ENCODE assay signal across 8 cellular contexts in the genomic region with DNA sequence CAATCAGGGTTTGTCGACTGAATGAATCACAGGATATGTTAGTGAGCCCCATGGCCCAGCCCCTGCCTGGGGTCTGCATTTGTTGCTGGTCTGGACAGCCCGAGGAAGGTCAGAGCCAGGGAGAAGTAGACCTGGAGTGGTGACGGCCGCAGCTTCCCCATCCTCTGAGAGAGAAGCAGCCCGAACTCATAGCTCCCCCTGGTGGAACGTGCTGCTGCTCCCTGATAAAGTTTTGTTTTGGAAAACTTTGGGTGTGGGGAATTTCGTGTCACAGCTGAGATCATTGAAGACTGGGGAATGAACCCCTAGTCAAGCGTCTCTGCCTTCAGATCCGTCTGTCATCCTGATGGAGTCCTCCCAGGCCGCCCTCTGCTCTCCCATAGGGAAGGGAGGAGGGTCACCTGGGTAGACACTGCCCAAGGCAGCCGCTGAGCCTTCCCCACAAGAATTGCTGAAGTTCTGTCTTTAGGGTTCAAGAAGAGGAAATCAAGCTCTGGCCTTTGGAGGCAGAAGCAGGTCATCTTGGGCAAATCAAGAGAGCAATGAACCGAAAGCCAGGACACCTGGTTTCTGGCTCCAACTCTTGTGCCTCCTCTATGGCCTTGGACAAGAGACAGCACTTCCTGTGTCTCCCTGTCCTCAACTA.
DNase-seq lines count a peak whose midpoint lies in the region; ATAC-seq and TF ChIP-seq lines count a peak whose summit lies in the region.

No MANE protein-coding gene starts in this region.

- no peaks in the 10 kb centered on the region for H3K9me3 Mint-ChIP-seq in Caco-2 (ENCODE audit: unreplicated experiment)

- TF ChIP-seq CTCF in Caco-2 (IDR thresholded peaks at IDR 0.05; ENCODE audit: insufficient read depth in 1 of 2, low read depth in 1 of 2, low read length in 1 of 2, severe bottlenecking in 1 of 2, unreplicated experiment in 1 of 2) (peak; percentile 52 to 56), upper lobe of right lung (IDR thresholded peaks at IDR 0.05) (peak; percentile 54)

- POLR2A ChIA-PET in Caco-2 (lab: Charles Lee): no interaction called here

- no peak overlapping the region for H3K27ac Mint-ChIP-seq in Caco-2 (ENCODE audit: unreplicated experiment)

- CTCF ChIA-PET in Caco-2 (lab: Charles Lee): interaction anchor here (0.8 to 1.1 kb wide), 3 partner anchors 172 to 239 kb away, joined by 3 to 6 read pairs (median 4); no protein-coding TSS in a partner anchor

- peak in 1 of 2 experiments; percentile 46 for DNase-seq in Caco-2
- peak; percentile 65 for DNase-seq in HT-29 (ENCODE audit: low spot score)
- DNase-seq in adipocyte (ENCODE audit: low read depth): peak; percentile 55
- peak; percentile 80 for DNase-seq in iPS-NIHi11 (ENCODE audit: low spot score)
- peak; percentile 73 for DNase-seq in upper lobe of right lung
- DNase-seq in NCI-H1694 treated with DMSO at 0.1 percent for 48 hours (lab: John Stamatoyannopoulos, UW): no peak

- intact Hi-C loops in Caco-2 (cut with micrococcal nuclease; ENCODE audit: unreplicated experiment) (loop anchor here (1.0 to 2.0 kb wide), 3 partner anchors 19 to 239 kb away; no protein-coding TSS in a partner anchor), upper lobe of right lung (cut with DNase I) (no loop called here)

- no peaks in the 10 kb centered on the region for H3K27me3 ChIP-seq in Caco-2 (replicated peaks; ENCODE audit: control insufficient read depth, insufficient read depth, low read length)
- peaks cover 20% of the 10 kb centered on the region for H3K27me3 ChIP-seq in adipocyte (replicated peaks; ENCODE audit: control insufficient read depth, insufficient read depth, low read length)
- H3K27me3 ChIP-seq in upper lobe of right lung: no peaks in the 10 kb centered on the region

- peaks cover 5% of the 10 kb centered on the region for H3K36me3 Mint-ChIP-seq in Caco-2 (ENCODE audit: insufficient read depth, unreplicated experiment)

- ATAC-seq in upper lobe of right lung (peak; percentile 78), GM21423 (IDR thresholded peaks at IDR 0.05; ENCODE audit: unreplicated experiment) (no peak), GM19328 (IDR thresholded peaks at IDR 0.05; ENCODE audit: unreplicated experiment) (no peak)

- BruUV-seq in Caco-2 (replicated peaks; lab: Mats Ljungman, UMichigan): no TSS peak

- no peaks in the 10 kb centered on the region for H3K36me3 ChIP-seq in Caco-2 (ENCODE audit: control insufficient read depth, insufficient read depth, low read length)
- H3K36me3 ChIP-seq in adipocyte (ENCODE audit: control insufficient read depth, insufficient read depth, low read length, severe bottlenecking): no peaks in the 10 kb centered on the region
- H3K36me3 ChIP-seq in upper lobe of right lung: no peaks in the 10 kb centered on the region

- no peak overlapping the region for H3K4me3 Mint-ChIP-seq in Caco-2 (ENCODE audit: unreplicated experiment)

- no peak overlapping the region for H3K9ac ChIP-seq in adipocyte (ENCODE audit: low read length)

- H3K27ac ChIP-seq in upper lobe of right lung: no peak overlapping the region

- H3K4me1 ChIP-seq in Caco-2: no peaks in the 10 kb centered on the region
- no peaks in the 10 kb centered on the region for H3K4me1 ChIP-seq in adipocyte (ENCODE audit: control insufficient read depth, insufficient read depth, low read length)
- no peaks in the 10 kb centered on the region for H3K4me1 ChIP-seq in upper lobe of right lung

- H3K27me3 Mint-ChIP-seq in Caco-2 (ENCODE audit: insufficient read depth, unreplicated experiment): peaks cover 5% of the 10 kb centered on the region

- H3K4me1 Mint-ChIP-seq in Caco-2 (ENCODE audit: low read depth, unreplicated experiment): no peaks in the 10 kb centered on the region

- H3K9me3 ChIP-seq in Caco-2 (no peaks in the 10 kb centered on the region), adipocyte (ENCODE audit: control insufficient read depth, low read length) (no peaks in the 10 kb centered on the region), upper lobe of right lung (no peaks in the 10 kb centered on the region)

- H3K4me3 ChIP-seq in Caco-2 (ENCODE audit: low read depth, low read length) (no peak overlapping the region), adipocyte (ENCODE audit: low read length) (no peak overlapping the region), upper lobe of right lung (no peak overlapping the region)
